Comparison of ENCODE assay signal across 1 cellular context in genomic region chr14:76784881-76785280, GRCh38.
TF ChIP-seq lines count a peak whose summit lies in the region.

No MANE protein-coding gene starts in this region.

TF ChIP-seq in H1, 55 proteins besides CTCF, POLR2A, EP300 and RAD21:
- no peak for TF ChIP-seq GTF2F1 (IDR thresholded peaks at IDR 0.05; ENCODE audit: borderline replicate concordance, low read depth, low read length)
- TF ChIP-seq RFX5 (IDR thresholded peaks at IDR 0.05; ENCODE audit: borderline replicate concordance, low read depth, low read length): no peak
- TF ChIP-seq SIN3A (conservative IDR thresholded peaks at IDR 0.05 in 1 of 2, IDR thresholded peaks at IDR 0.05 in 1 of 2; ENCODE audit: low read depth in 1 of 2, low read length in 2 of 2): no peak
- peak; percentile 35; the same call in 1 of the 2 replicates for TF ChIP-seq JUND (IDR thresholded peaks at IDR 0.05; ENCODE audit: low read length)
- TF ChIP-seq KDM5A (IDR thresholded peaks at IDR 0.05; ENCODE audit: low read length): no peak
- peak; percentile 88 for TF ChIP-seq SP1 (IDR thresholded peaks at IDR 0.05; ENCODE audit: low read depth, low read length)
- no peak for TF ChIP-seq TAF7 (optimal IDR thresholded peaks at IDR 0.05; ENCODE audit: borderline replicate concordance, low read depth, low read length)
- TF ChIP-seq CBX5 (IDR thresholded peaks at IDR 0.05; ENCODE audit: low read depth, low read length): no peak
- no peak for TF ChIP-seq KDM1A (IDR thresholded peaks at IDR 0.05; ENCODE audit: borderline replicate concordance, low read length)
- TF ChIP-seq SAP30 (IDR thresholded peaks at IDR 0.05; ENCODE audit: insufficient read depth, insufficient replicate concordance, low read length): no peak
- no peak for TF ChIP-seq MAX (IDR thresholded peaks at IDR 0.05)
- TF ChIP-seq YY1 (IDR thresholded peaks at IDR 0.05; ENCODE audit: low read depth, low read length): 0 out of 2 replicates have a peak, but pooled peaks have one; percentile 22
- TF ChIP-seq SP4 (IDR thresholded peaks at IDR 0.05; ENCODE audit: low read length): peak; percentile 72; the same call in 1 of the 2 replicates
- TF ChIP-seq TEAD4 (IDR thresholded peaks at IDR 0.05; ENCODE audit: low read depth, low read length): no peak
- TF ChIP-seq JUN (IDR thresholded peaks at IDR 0.05; ENCODE audit: low read depth, low read length): no peak
- TF ChIP-seq NRF1 (IDR thresholded peaks at IDR 0.05; ENCODE audit: low read depth, low read length): no peak
- TF ChIP-seq SRF (IDR thresholded peaks at IDR 0.05; ENCODE audit: low read depth, low read length): no peak
- TF ChIP-seq POU5F1 (IDR thresholded peaks at IDR 0.05; ENCODE audit: low read depth, low read length): no peak
- no peak for TF ChIP-seq CBX8 (IDR thresholded peaks at IDR 0.05; ENCODE audit: borderline replicate concordance, low read depth, low read length)
- no peak for TF ChIP-seq ATF3 (IDR thresholded peaks at IDR 0.05; ENCODE audit: insufficient read depth, low read depth, low read length)
- no peak for TF ChIP-seq BACH1 (IDR thresholded peaks at IDR 0.05; ENCODE audit: low read length)
- no peak for TF ChIP-seq CHD1 (IDR thresholded peaks at IDR 0.05; ENCODE audit: low read depth, low read length)
- TF ChIP-seq CTBP2 (IDR thresholded peaks at IDR 0.05; ENCODE audit: borderline replicate concordance, insufficient read depth, insufficient read length, low read length): no peak
- TF ChIP-seq ATF2 (IDR thresholded peaks at IDR 0.05; ENCODE audit: low read length): no peak
- TF ChIP-seq ZNF274 (IDR thresholded peaks at IDR 0.05; ENCODE audit: borderline replicate concordance, extremely low read depth, low read length): no peak
- no peak for TF ChIP-seq KDM4A (IDR thresholded peaks at IDR 0.05; ENCODE audit: low read depth, low read length, severe bottlenecking)
- peak in 1 of 2 experiments; percentile 66; a peak in 1 of 4 replicates for TF ChIP-seq HDAC2 (IDR thresholded peaks at IDR 0.05; ENCODE audit: borderline replicate concordance in 1 of 2, low read depth in 2 of 2, low read length in 2 of 2)
- TF ChIP-seq RXRA (IDR thresholded peaks at IDR 0.05; ENCODE audit: insufficient read depth, low read depth, low read length): no peak
- no peak for TF ChIP-seq PHF8 (conservative IDR thresholded peaks at IDR 0.05; ENCODE audit: low read depth, low read length)
